ENCODE assay signal across 8 cellular contexts in the genomic region with DNA sequence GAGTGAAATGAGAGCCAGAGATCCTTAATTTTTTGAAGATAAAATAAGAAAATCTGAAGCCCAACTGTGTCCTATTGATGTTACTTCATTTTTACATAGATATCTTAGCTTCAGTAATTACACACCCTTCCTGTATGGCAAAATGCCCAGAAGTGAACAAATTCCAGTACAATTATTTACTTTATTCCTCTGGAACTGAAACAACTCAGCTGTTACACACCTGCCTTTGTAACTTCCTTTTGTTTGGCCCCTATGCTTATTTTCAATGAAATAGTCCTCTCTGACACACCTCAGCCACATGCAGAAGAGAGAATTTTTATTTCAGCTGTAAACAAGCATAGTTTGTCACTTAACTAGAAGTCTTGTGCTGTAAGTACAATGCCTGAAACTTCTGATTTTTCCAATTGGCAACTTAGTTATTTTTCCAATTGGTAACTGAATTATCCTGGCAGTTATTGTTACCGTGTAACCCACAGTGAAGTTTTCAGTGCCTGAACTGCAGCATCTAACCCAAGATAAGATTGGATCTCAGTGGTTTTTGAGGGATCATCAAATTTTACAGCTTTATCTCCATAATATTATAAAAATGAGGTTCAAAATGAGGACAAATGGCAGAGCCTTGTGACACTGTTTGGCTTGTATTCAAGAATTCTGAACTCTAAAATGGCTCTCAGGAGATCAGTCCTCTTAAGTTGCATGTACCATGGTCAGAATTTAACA.
DNase-seq lines count a peak whose midpoint lies in the region; ATAC-seq and TF ChIP-seq lines count a peak whose summit lies in the region.
"Had no signal": no experiment of that assay in that cellular context is flagged by ENCODE, and none has a peak within 500 bp of the region (broad histone marks: within the 10 kb centered on the region; RNA-seq: fewer than 3 reads in every experiment).

No MANE protein-coding gene starts in this region.

- POLR2A ChIA-PET in RWPE1 (lab: Yijun Ruan, JAX; ENCODE audit: low non-redundant PET): no interaction called here

- H3K27ac ChIP-seq in RWPE1: no peak overlapping the region
- H3K27ac ChIP-seq: SJSA1 had no signal

- CTCF ChIA-PET in RWPE1 (lab: Yijun Ruan, JAX): interaction anchor here (0.7 kb wide), 1 partner anchor 1434 kb away, joined by 4 read pairs; no protein-coding TSS in a partner anchor

- no peak overlapping the region for H3K4me3 ChIP-seq in foreskin fibroblast (ENCODE audit: low read depth in 1 of 2, low read length in 2 of 2)
- H3K4me3 ChIP-seq: SJSA1 had no signal

- DNase-seq in HuH-7 (ENCODE audit: low spot score): peak; percentile 12
- peak; percentile 30 for DNase-seq in RWPE1 (ENCODE audit: low spot score)
- DNase-seq in foreskin fibroblast: peak; percentile 58 to 84
- DNase-seq in smooth muscle cell of the brain vasculature (ENCODE audit: low read depth, low spot score): peak; percentile 53
- no peak for DNase-seq in germinal center (ENCODE audit: low spot score)
- no peak for DNase-seq in activated CD8-positive, alpha-beta memory T cell treated with anti-CD3 and anti-CD28 coated beads, Interleukin-2, amount 50 U/mL, for 4 hours

- ATAC-seq in HG03354 (IDR thresholded peaks at IDR 0.05; ENCODE audit: poor library complexity, severe bottlenecking, unreplicated experiment): no peak

- TF ChIP-seq CTCF in RWPE1 (conservative IDR thresholded peaks at IDR 0.05; ENCODE audit: low read depth) (no peak), foreskin fibroblast (IDR thresholded peaks at IDR 0.05; ENCODE audit: low read depth, low read length) (no peak)

Comparison
In these comparisons a context has a peak if more than half of its experiments do, and no peak if none do; other contexts are left out.
1. DNase-seq: peak in HuH-7 (single experiment), RWPE1 (single experiment), foreskin fibroblast (2 of 2) and smooth muscle cell of the brain vasculature (single experiment); none in germinal center (single experiment) and activated CD8-positive, alpha-beta memory T cell treated with anti-CD3 and anti-CD28 coated beads, Interleukin-2, amount 50 U/mL, for 4 hours (single experiment).